23 cellular contexts compared by ENCODE assay signal in the genomic region with DNA sequence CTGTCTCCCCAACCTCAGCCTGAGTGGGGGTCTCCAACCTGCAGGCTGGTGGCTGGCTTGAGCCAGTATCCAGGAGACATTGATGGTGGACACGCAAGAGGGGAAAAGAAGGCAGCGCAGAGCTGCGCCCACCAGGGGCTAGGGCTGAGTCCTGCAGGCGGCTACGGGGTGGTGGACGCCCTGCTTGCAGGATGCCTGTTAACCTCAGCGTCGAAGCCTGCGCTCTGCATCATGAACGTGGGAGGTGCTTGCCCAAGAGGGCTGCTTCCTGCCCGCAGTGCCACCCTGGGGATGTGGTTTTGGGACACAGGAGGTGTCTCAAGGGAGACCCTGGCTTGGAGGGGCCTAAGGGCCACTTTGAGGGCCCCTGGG. TPM values are rescaled to one million over a fixed set of nuclear protein-coding genes. Genes with fewer than 3 reads are reported as not detected.
"Had no signal": no experiment of that assay in that cellular context is flagged by ENCODE, and none has a peak within 500 bp of the region (broad histone marks: within the 10 kb centered on the region; RNA-seq: fewer than 3 reads in every experiment).

No MANE protein-coding gene starts in this region.

- H3K9me3 Mint-ChIP-seq: naive thymus-derived CD8-positive, alpha-beta T cell; stimulated activated naive B cell treated with anti-CD40 and anti-IgM and Interleukin-4, amounts not matched to agents 10 μg/mL and 1 μg/mL and 100 μg/mL, for 72 hours; type B pancreatic cell had no signal

- H3K4me3 ChIP-seq: coronary artery, sigmoid colon, skin epidermis, suprapubic skin, thyroid gland, vagina had no signal

- H3K4me1 ChIP-seq: sigmoid colon, suprapubic skin, vagina had no signal

- H3K9me3 ChIP-seq: sigmoid colon, suprapubic skin, thyroid gland, vagina had no signal

- DNase-seq: effector CD8-positive, alpha-beta T cell; foreskin melanocyte; head of caudate nucleus; hippocampal formation; naive thymus-derived CD8-positive, alpha-beta T cell; posterior cingulate gyrus; sigmoid colon; stimulated activated CD4-positive, alpha-beta T cell treated with anti-CD3 and anti-CD28 coated beads, Interleukin-2, amount 100 ng/mL, for 24 hours; stimulated activated CD4-positive, alpha-beta T cell treated with anti-CD3 and anti-CD28 coated beads, Interleukin-4, amount 100 ng/mL, for 4 hours; stimulated activated naive B cell treated with anti-CD40 and anti-IgM and Interleukin-4, amounts not matched to agents 10 μg/mL and 1 μg/mL and 100 μg/mL, for 72 hours; thyroid gland had no signal

- H3K4me3 Mint-ChIP-seq: naive thymus-derived CD8-positive, alpha-beta T cell; type B pancreatic cell had no signal

- H3K27me3 ChIP-seq: sigmoid colon, suprapubic skin, thyroid gland, vagina had no signal

- ATAC-seq: stimulated activated naive B cell treated with anti-CD40 and anti-IgM and Interleukin-4, amounts not matched to agents 10 μg/mL and 1 μg/mL and 100 μg/mL, for 72 hours had no signal

- H3K27me3 Mint-ChIP-seq: naive thymus-derived CD8-positive, alpha-beta T cell; stimulated activated naive B cell treated with anti-CD40 and anti-IgM and Interleukin-4, amounts not matched to agents 10 μg/mL and 1 μg/mL and 100 μg/mL, for 72 hours; type B pancreatic cell had no signal

- H3K27ac ChIP-seq: coronary artery, sigmoid colon, skin epidermis, suprapubic skin, thyroid gland, vagina had no signal

RNA-seq across cellular contexts. Expression of a gene that starts 25.8 kb away (rescaled TPM):
- total RNA-seq: osteocyte, pulmonary artery endothelial cell had no signal

RNA-seq across cellular contexts. Expression of a gene that starts 41.9 kb away (rescaled TPM):
- total RNA-seq: dermis microvascular lymphatic vessel endothelial cell; lung microvascular endothelial cell; mesenteric fat pad; naive thymus-derived CD8-positive, alpha-beta T cell; osteocyte; sigmoid colon; suprapubic skin had no signal
- polyA plus RNA-seq: liver, neural cell had no signal
